Comparison of ENCODE assay signal across 8 cellular contexts in genomic region chr6:106084106-106084963, GRCh38. TPM values are rescaled to one million over a fixed set of nuclear protein-coding genes. Genes with fewer than 3 reads are reported as not detected.
A peak's percentile ranks its signal among the peaks of the same experiment; 100 is the strongest.
DNase-seq lines count a peak whose midpoint lies in the region; ATAC-seq and TF ChIP-seq lines count a peak whose summit lies in the region.

No MANE protein-coding gene starts in this region.

- peaks cover 8% of the 10 kb centered on the region for H3K27me3 ChIP-seq in upper lobe of right lung

- H3K9me3 ChIP-seq in upper lobe of right lung = no peaks in the 10 kb centered on the region

- intact Hi-C loops in upper lobe of right lung (cut with DNase I) = no loop called here

- peaks cover 32% of the 10 kb centered on the region for H3K27me3 Mint-ChIP-seq in activated naive CD8-positive, alpha-beta T cell treated with anti-CD3 and anti-CD28 coated beads, Interleukin-2, amount 50 U/mL, for 24 hours

- no peak overlapping the region for H3K27ac Mint-ChIP-seq in activated naive CD8-positive, alpha-beta T cell treated with anti-CD3 and anti-CD28 coated beads, Interleukin-2, amount 50 U/mL, for 24 hours

- peak; percentile 44 for TF ChIP-seq CTCF in upper lobe of right lung (IDR thresholded peaks at IDR 0.05)

- DNase-seq in COR-L47 (lab: John Stamatoyannopoulos, UW) = peak; percentile 51
- DNase-seq in NCI-H2107 (lab: John Stamatoyannopoulos, UW) = peak; percentile 3
- no peak for DNase-seq in activated naive CD8-positive, alpha-beta T cell treated with anti-CD3 and anti-CD28 coated beads, Interleukin-2, amount 50 U/mL, for 24 hours
- peak; percentile 80 for DNase-seq in islet precursor cell
- no peak for DNase-seq in upper lobe of right lung
- DNase-seq in ureter (ENCODE audit: low spot score) = no peak

- peak overlapping the region; percentile 15 for H3K27ac ChIP-seq in upper lobe of right lung

- peaks cover 57% of the 10 kb centered on the region for H3K4me1 Mint-ChIP-seq in activated naive CD8-positive, alpha-beta T cell treated with anti-CD3 and anti-CD28 coated beads, Interleukin-2, amount 50 U/mL, for 24 hours

- no peaks in the 10 kb centered on the region for H3K36me3 Mint-ChIP-seq in activated naive CD8-positive, alpha-beta T cell treated with anti-CD3 and anti-CD28 coated beads, Interleukin-2, amount 50 U/mL, for 24 hours (ENCODE audit: low read depth)

- H3K36me3 ChIP-seq in upper lobe of right lung = no peaks in the 10 kb centered on the region

- no peak overlapping the region for H3K4me3 Mint-ChIP-seq in activated naive CD8-positive, alpha-beta T cell treated with anti-CD3 and anti-CD28 coated beads, Interleukin-2, amount 50 U/mL, for 24 hours

- H3K9me3 Mint-ChIP-seq in activated naive CD8-positive, alpha-beta T cell treated with anti-CD3 and anti-CD28 coated beads, Interleukin-2, amount 50 U/mL, for 24 hours = no peaks in the 10 kb centered on the region

- ATAC-seq in GM18868 (IDR thresholded peaks at IDR 0.05; ENCODE audit: unreplicated experiment) (peak; percentile 95), HG03039 (IDR thresholded peaks at IDR 0.05; ENCODE audit: unreplicated experiment) (peak; percentile 66), upper lobe of right lung (peak; percentile 56)
- peak; percentile 37 for ATAC-seq in activated naive CD8-positive, alpha-beta T cell treated with anti-CD3 and anti-CD28 coated beads, Interleukin-2, amount 50 U/mL, for 24 hours

- peaks cover 15% of the 10 kb centered on the region for H3K4me1 ChIP-seq in upper lobe of right lung

- no peak overlapping the region for H3K4me3 ChIP-seq in upper lobe of right lung

RNA-seq across cellular contexts. Expression of gene PRDM1, which starts 1.8 kb away (rescaled TPM):
- total RNA-seq in upper lobe of right lung (17.5 TPM), ureter (18.2 TPM)

Comparison
In these comparisons a context has a peak if more than half of its experiments do, and no peak if none do; other contexts are left out.
1. DNase-seq: peak in COR-L47 (single experiment), NCI-H2107 (single experiment) and islet precursor cell (single experiment); none in activated naive CD8-positive, alpha-beta T cell treated with anti-CD3 and anti-CD28 coated beads, Interleukin-2, amount 50 U/mL, for 24 hours (single experiment), upper lobe of right lung (single experiment) and ureter (single experiment).
2. ATAC-seq: peak in every context shown above with its lines; median percentile 95 in GM18868; 66 in HG03039; 56 in upper lobe of right lung; 37 in activated naive CD8-positive, alpha-beta T cell treated with anti-CD3 and anti-CD28 coated beads, Interleukin-2, amount 50 U/mL, for 24 hours.